In genomic region chr14:68466491-68466977, GRCh38 we compare ENCODE assay signal across 11 cellular contexts.
DNase-seq lines count a peak whose midpoint lies in the region; ATAC-seq, FAIRE-seq and TF ChIP-seq lines count a peak whose summit lies in the region.
"Had no signal": no experiment of that assay in that cellular context is flagged by ENCODE, and none has a peak within 500 bp of the region (broad histone marks: within the 10 kb centered on the region; RNA-seq: fewer than 3 reads in every experiment).

No MANE protein-coding gene starts in this region.

- H3K79me2 ChIP-seq in astrocyte (ENCODE audit: insufficient read depth, low read length), result no peaks in the 10 kb centered on the region

- H3K9ac ChIP-seq in astrocyte (ENCODE audit: low read length), result peak overlapping the region; percentile 50
- H3K9ac ChIP-seq: KMS-11 had no signal

- H3K27me3 Mint-ChIP-seq in astrocyte (ENCODE audit: low read depth, unreplicated experiment), result no peaks in the 10 kb centered on the region
- H3K27me3 Mint-ChIP-seq in activated CD8-positive, alpha-beta T cell treated with anti-CD3 and anti-CD28 coated beads for 36 hours, result no peaks in the 10 kb centered on the region

- no peaks in the 10 kb centered on the region for H3K9me3 Mint-ChIP-seq in astrocyte (ENCODE audit: unreplicated experiment)
- no peaks in the 10 kb centered on the region for H3K9me3 Mint-ChIP-seq in activated CD8-positive, alpha-beta T cell treated with anti-CD3 and anti-CD28 coated beads for 36 hours

- intact Hi-C loops in left ventricle myocardium inferior (cut with micrococcal nuclease), result no loop called here
- intact Hi-C loops in activated CD8-positive, alpha-beta T cell treated with anti-CD3 and anti-CD28 coated beads for 36 hours (cut with micrococcal nuclease), result no loop called here

- WGBS in small intestine, 3 donors, result 63 to 79% (median 64%) methylated on average over 3 of the region's 3 CpGs

- H3K9me3 ChIP-seq in astrocyte (ENCODE audit: insufficient read depth, low read depth, low read length) (no peaks in the 10 kb centered on the region), left ventricle myocardium inferior (replicated peaks) (no peaks in the 10 kb centered on the region), small intestine (ENCODE audit: control insufficient read depth, low read depth) (no peaks in the 10 kb centered on the region)
- H3K9me3 ChIP-seq: Peyer's patch had no signal

- H3K4me1 Mint-ChIP-seq in astrocyte (ENCODE audit: low read depth, unreplicated experiment), result peaks cover 43% of the 10 kb centered on the region
- peaks cover 32% of the 10 kb centered on the region for H3K4me1 Mint-ChIP-seq in activated CD8-positive, alpha-beta T cell treated with anti-CD3 and anti-CD28 coated beads for 36 hours (ENCODE audit: low read depth)

- no peak for ATAC-seq in GM21367 (IDR thresholded peaks at IDR 0.05; ENCODE audit: unreplicated experiment)
- ATAC-seq in activated CD8-positive, alpha-beta T cell treated with anti-CD3 and anti-CD28 coated beads for 36 hours, result no peak
- ATAC-seq: left lobe of liver had no signal

- no peaks in the 10 kb centered on the region for H4K20me1 ChIP-seq in astrocyte (ENCODE audit: insufficient read depth, low read length)

- peak; percentile 79 for DNase-seq in GM04504 (ENCODE audit: low read depth)
- DNase-seq in astrocyte (ENCODE audit: low read depth), result peak; percentile 99
- no peak for DNase-seq in left ventricle myocardium inferior
- DNase-seq in small intestine, result no peak
- DNase-seq in amygdala (lab: John Stamatoyannopoulos, UW), result no peak
- no peak for DNase-seq in mesenteric fat pad (ENCODE audit: low spot score)
- DNase-seq in activated CD8-positive, alpha-beta T cell treated with anti-CD3 and anti-CD28 coated beads for 36 hours, result no peak
- DNase-seq: Peyer's patch had no signal

- peak; percentile 76 for FAIRE-seq in astrocyte (lab: Jason Lieb, UNC)
- no peak for FAIRE-seq in small intestine (lab: Jason Lieb, UNC)

- H3K4me2 ChIP-seq in astrocyte (ENCODE audit: low read length), result peak overlapping the region; percentile 63
- H3K4me2 ChIP-seq: KMS-11 had no signal

- H3K27me3 ChIP-seq in astrocyte (ENCODE audit: insufficient read depth, low read length) (no peaks in the 10 kb centered on the region), left ventricle myocardium inferior (ENCODE audit: low read depth) (no peaks in the 10 kb centered on the region), small intestine (ENCODE audit: control insufficient read depth in 2 of 2, insufficient read depth in 2 of 2, low read length in 2 of 2) (no peaks in the 10 kb centered on the region)
- H3K27me3 ChIP-seq: Peyer's patch had no signal

- H3K36me3 ChIP-seq in astrocyte (ENCODE audit: insufficient read depth, low read length), result no peaks in the 10 kb centered on the region
- H3K36me3 ChIP-seq in left ventricle myocardium inferior, result no peaks in the 10 kb centered on the region
- H3K36me3 ChIP-seq in small intestine (ENCODE audit: control insufficient read depth in 2 of 2, insufficient read depth in 2 of 2, low read length in 2 of 2), result no peaks in the 10 kb centered on the region
- H3K36me3 ChIP-seq: Peyer's patch had no signal

- no peaks in the 10 kb centered on the region for H3K36me3 Mint-ChIP-seq in astrocyte (ENCODE audit: low read depth, unreplicated experiment)
- no peaks in the 10 kb centered on the region for H3K36me3 Mint-ChIP-seq in activated CD8-positive, alpha-beta T cell treated with anti-CD3 and anti-CD28 coated beads for 36 hours (ENCODE audit: low read depth)

- peaks cover 31% of the 10 kb centered on the region for H3K4me1 ChIP-seq in astrocyte (ENCODE audit: insufficient read depth, low read length)
- H3K4me1 ChIP-seq in left ventricle myocardium inferior, result peaks cover 13% of the 10 kb centered on the region
- peaks cover 0 to 2% of the 10 kb centered on the region in 2 donors for H3K4me1 ChIP-seq in small intestine (ENCODE audit: control insufficient read depth in 2 of 2, insufficient read depth in 1 of 2, low read depth in 1 of 2, low read length in 1 of 2)
- H3K4me1 ChIP-seq: Peyer's patch had no signal

- TF ChIP-seq CTCF in astrocyte (IDR thresholded peaks at IDR 0.05; ENCODE audit: insufficient read depth, low read depth, low read length) (no peak), left ventricle myocardium inferior (IDR thresholded peaks at IDR 0.05; ENCODE audit: borderline replicate concordance) (no peak)
- TF ChIP-seq CTCF in activated CD8-positive, alpha-beta T cell treated with anti-CD3 and anti-CD28 coated beads for 36 hours (IDR thresholded peaks at IDR 0.05), result no peak

- H3K27ac Mint-ChIP-seq in astrocyte (ENCODE audit: unreplicated experiment), result peak overlapping the region; percentile 89
- H3K27ac Mint-ChIP-seq in activated CD8-positive, alpha-beta T cell treated with anti-CD3 and anti-CD28 coated beads for 36 hours, result no peak overlapping the region

- CTCF ChIA-PET in activated CD8-positive, alpha-beta T cell treated with anti-CD3 and anti-CD28 coated beads for 36 hours (lab: Charles Lee), result no interaction called here

- H3K4me3 ChIP-seq in astrocyte (ENCODE audit: insufficient read depth, low read depth, low read length), result peak overlapping the region; percentile 14
- no peak overlapping the region for H3K4me3 ChIP-seq in left ventricle myocardium inferior
- H3K4me3 ChIP-seq in small intestine (ENCODE audit: low read depth in 1 of 2, low read length in 2 of 2), result no peak overlapping the region
- H3K4me3 ChIP-seq: Peyer's patch had no signal

- H3K27ac ChIP-seq in astrocyte (ENCODE audit: low read depth, low read length), result peak overlapping the region; percentile 77
- H3K27ac ChIP-seq in left ventricle myocardium inferior (replicated peaks), result peak overlapping the region; percentile 37
- peak overlapping the region; percentile 20 to 39 for H3K27ac ChIP-seq in small intestine (ENCODE audit: low read depth in 1 of 2, low read length in 1 of 2)
- H3K27ac ChIP-seq: KMS-11 had no signal

- H2AFZ ChIP-seq in astrocyte (ENCODE audit: low read depth, low read length), result peak overlapping the region; percentile 31

- POLR2A ChIA-PET in activated CD8-positive, alpha-beta T cell treated with anti-CD3 and anti-CD28 coated beads for 36 hours (lab: Charles Lee), result no interaction called here

- H3K4me3 Mint-ChIP-seq in astrocyte (ENCODE audit: unreplicated experiment), result no peak overlapping the region
- H3K4me3 Mint-ChIP-seq in activated CD8-positive, alpha-beta T cell treated with anti-CD3 and anti-CD28 coated beads for 36 hours, result no peak overlapping the region

Comparison
In these comparisons a context has a peak if more than half of its experiments do, and no peak if none do; other contexts are left out.
1. DNase-seq: peak in GM04504 (single experiment) and astrocyte (single experiment); none in left ventricle myocardium inferior (single experiment), small intestine (single experiment), amygdala (0 of 56), mesenteric fat pad (single experiment) and activated CD8-positive, alpha-beta T cell treated with anti-CD3 and anti-CD28 coated beads for 36 hours (single experiment).
2. Peak in every context shown above with its lines, with median percentiles within 50 percentile points of each other: H3K27ac ChIP-seq.